In the genomic region with DNA sequence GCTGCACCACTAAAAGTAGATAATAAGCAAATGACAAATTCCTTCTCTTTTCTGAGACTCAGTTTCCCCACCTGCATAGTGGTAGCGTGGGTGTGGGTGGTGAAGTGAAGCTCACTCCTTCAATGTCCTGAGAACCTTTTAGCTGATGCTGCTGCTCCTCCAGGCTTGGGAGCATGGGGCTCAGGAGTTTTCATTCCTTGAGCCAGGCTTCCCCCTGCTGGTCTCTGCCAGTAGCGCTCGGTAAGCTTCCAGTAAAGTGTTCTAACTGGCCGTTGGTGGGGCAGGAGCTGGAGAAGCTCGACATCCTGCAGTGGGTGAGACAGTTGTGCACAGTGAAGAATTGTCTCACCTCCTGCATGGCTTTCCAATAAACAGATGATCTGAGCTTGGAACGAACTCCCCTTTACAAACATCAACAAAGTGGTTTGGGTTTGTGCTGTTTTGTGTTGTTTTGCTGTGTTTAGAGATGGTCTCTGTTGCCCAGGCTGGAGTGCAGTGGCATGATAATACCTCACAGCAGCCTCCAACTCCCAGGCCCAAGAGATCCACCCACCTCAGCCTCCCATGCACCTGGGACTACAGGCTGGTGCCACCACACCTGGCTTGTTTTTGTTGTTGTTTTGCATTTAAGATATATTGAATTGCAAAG, we compare ENCODE assay signal across 8 cellular contexts. TPM values are rescaled to one million over a fixed set of nuclear protein-coding genes. Genes with fewer than 3 reads are reported as not detected.
DNase-seq lines count a peak whose midpoint lies in the region; ATAC-seq and TF ChIP-seq lines count a peak whose summit lies in the region.

No MANE protein-coding gene starts in this region.

- no peak overlapping the region for H3K4me3 Mint-ChIP-seq in natural killer cell treated with Interleukin-12 subunit alpha and Interleukin-12 subunit beta and Interleukin-15 and Interleukin-18, amount 100 ng/mL, for 72 hours

- H3K27me3 ChIP-seq in esophagus muscularis mucosa, result no peaks in the 10 kb centered on the region
- peaks cover 0 to 4% (median 0%) of the 10 kb centered on the region in 3 donors for H3K27me3 ChIP-seq in stomach

- BruUV-seq in OCI-LY7 (replicated peaks; lab: Mats Ljungman, UMichigan), result no TSS peak

- TF ChIP-seq CTCF in OCI-LY7 (conservative IDR thresholded peaks at IDR 0.05; ENCODE audit: low read length) (peak; percentile 87), esophagus muscularis mucosa (IDR thresholded peaks at IDR 0.05) (peak; percentile 78 to 88 (median 80)), stomach (IDR thresholded peaks at IDR 0.05) (peak in 5 of 7 experiments; percentile 68 to 72 (median 71))

- no peak overlapping the region for H3K4me2 ChIP-seq in OCI-LY7 (ENCODE audit: low read length)

- no peak overlapping the region for H2AFZ ChIP-seq in OCI-LY7 (ENCODE audit: low read length)

- H3K27ac Mint-ChIP-seq in natural killer cell treated with Interleukin-12 subunit alpha and Interleukin-12 subunit beta and Interleukin-15 and Interleukin-18, amount 100 ng/mL, for 72 hours, result no peak overlapping the region

- H3K27me3 Mint-ChIP-seq in natural killer cell treated with Interleukin-12 subunit alpha and Interleukin-12 subunit beta and Interleukin-15 and Interleukin-18, amount 100 ng/mL, for 72 hours, result peaks cover 4 to 16% of the 10 kb centered on the region in 2 donors

- peak; percentile 94 for ATAC-seq in GM21515 (IDR thresholded peaks at IDR 0.05; ENCODE audit: unreplicated experiment)
- ATAC-seq in natural killer cell treated with Interleukin-12 subunit alpha and Interleukin-12 subunit beta and Interleukin-15 and Interleukin-18, amount 100 ng/mL, for 72 hours, result peak; percentile 78 to 82

- no peaks in the 10 kb centered on the region for H3K9me3 ChIP-seq in OCI-LY7 (ENCODE audit: low read length)
- H3K9me3 ChIP-seq in esophagus muscularis mucosa, result no peaks in the 10 kb centered on the region
- H3K9me3 ChIP-seq in stomach, result no peaks in the 10 kb centered on the region

- H3K9me3 Mint-ChIP-seq in natural killer cell treated with Interleukin-12 subunit alpha and Interleukin-12 subunit beta and Interleukin-15 and Interleukin-18, amount 100 ng/mL, for 72 hours, result no peaks in the 10 kb centered on the region

- no peaks in the 10 kb centered on the region for H4K20me1 ChIP-seq in OCI-LY7 (ENCODE audit: insufficient read depth, low read length)

- H3K4me1 Mint-ChIP-seq in natural killer cell treated with Interleukin-12 subunit alpha and Interleukin-12 subunit beta and Interleukin-15 and Interleukin-18, amount 100 ng/mL, for 72 hours (ENCODE audit: low read depth in 2 of 2), result no peaks in the 10 kb centered on the region

- 0% methylated on average over 6 of the region's 6 CpGs for WGBS in esophagus muscularis mucosa
- 0 to 3% (median 1%) methylated on average over 3 to 6 of the region's 6 CpGs for WGBS in stomach, 5 donors

- no peaks in the 10 kb centered on the region for H3K79me2 ChIP-seq in OCI-LY7 (ENCODE audit: insufficient read depth, low read depth, low read length)

- H3K9me2 ChIP-seq in OCI-LY7 (ENCODE audit: insufficient read depth, low read length), result no peaks in the 10 kb centered on the region

- CTCF ChIA-PET in OCI-LY7 (lab: Charles Lee; ENCODE audit: unreplicated experiment), result interaction anchor here (0.6 to 2.3 kb wide), 11 partner anchors 9 to 206 kb away, joined by 3 to 10 read pairs (median 4); a partner anchor contains a TSS

- TF ChIP-seq POLR2A in esophagus muscularis mucosa (IDR thresholded peaks at IDR 0.05; ENCODE audit: low read depth), result no peak
- no peak for TF ChIP-seq POLR2A in stomach (IDR thresholded peaks at IDR 0.05)

- H3K36me3 ChIP-seq in OCI-LY7 (ENCODE audit: insufficient read depth, low read length), result no peaks in the 10 kb centered on the region
- H3K36me3 ChIP-seq in esophagus muscularis mucosa, result no peaks in the 10 kb centered on the region
- H3K36me3 ChIP-seq in stomach, result no peaks in the 10 kb centered on the region

- H3K36me3 Mint-ChIP-seq in natural killer cell treated with Interleukin-12 subunit alpha and Interleukin-12 subunit beta and Interleukin-15 and Interleukin-18, amount 100 ng/mL, for 72 hours, result no peaks in the 10 kb centered on the region

- H3K27ac ChIP-seq in OCI-LY7 (ENCODE audit: low read depth, low read length, poor library complexity, severe bottlenecking) (no peak overlapping the region), esophagus muscularis mucosa (replicated peaks in 1 of 4) (no peak overlapping the region), stomach (no peak overlapping the region)

- H3K4me1 ChIP-seq in OCI-LY7 (ENCODE audit: insufficient read depth, low read length, poor library complexity, severe bottlenecking) (no peaks in the 10 kb centered on the region), esophagus muscularis mucosa (no peaks in the 10 kb centered on the region), stomach (peaks cover 0 to 5% (median 0%) of the 10 kb centered on the region in 4 donors)

- H3K4me3 ChIP-seq in OCI-LY7 (ENCODE audit: low read depth, low read length, poor library complexity, severe bottlenecking) (no peak overlapping the region), esophagus muscularis mucosa (no peak overlapping the region), stomach (no peak overlapping the region)

- DNase-seq in DMS53 treated with DMSO at 0.1 percent for 48 hours (lab: John Stamatoyannopoulos, UW; ENCODE audit: unreplicated experiment) (peak; percentile 67), HT1080 (ENCODE audit: low read depth) (peak; percentile 79), OCI-LY7 (ENCODE audit: low spot score) (peak; percentile 73), activated T-cell treated with anti-CD3 and anti-CD28 coated beads for 1 hour (ENCODE audit: low read depth) (peak; percentile 56), esophagus muscularis mucosa (ENCODE audit: extremely low spot score) (no peak), stomach (peak; percentile 74)
- DNase-seq in natural killer cell treated with Interleukin-12 subunit alpha and Interleukin-12 subunit beta and Interleukin-15 and Interleukin-18, amount 100 ng/mL, for 72 hours (ENCODE audit: low spot score), result no peak

- TF ChIP-seq EP300 in esophagus muscularis mucosa (IDR thresholded peaks at IDR 0.05) (no peak), stomach (IDR thresholded peaks at IDR 0.05) (no peak)

- intact Hi-C loops in OCI-LY7 (cut with micrococcal nuclease; ENCODE audit: unreplicated experiment), result loop anchor here (1.0 to 2.0 kb wide), 2 partner anchors 129 to 205 kb away; a partner anchor contains a TSS
- intact Hi-C loops in esophagus muscularis mucosa (cut with DNase I), result loop anchor here (2.0 kb wide), 1 partner anchor 203 kb away; no protein-coding TSS in a partner anchor
- intact Hi-C loops in stomach (cut with DNase I; ENCODE audit: low total_unique reads), result loop anchor here (5.0 kb wide), 1 partner anchor 205 kb away; a partner anchor contains a TSS

- POLR2A ChIA-PET in OCI-LY7 (lab: Charles Lee), result interaction anchor here (0.7 to 2.1 kb wide), 5 partner anchors 10 to 204 kb away, joined by 3 to 7 read pairs (median 3); no protein-coding TSS in a partner anchor

RNA-seq across cellular contexts. Expression of a gene that starts 34.6 kb away (rescaled TPM):
- 955 and 1,238 TPM in 2 replicates for total RNA-seq in HT1080 (2014; rRNA removed; shearing (Covaris generic))
- 969 and 1,116 TPM in 2 replicates for polyA plus RNA-seq in HT1080 (2015; cell fraction: cytosol; rRNA removed)
- polyA plus RNA-seq in HT1080 (2015; cell fraction: nucleus; rRNA removed), result 1,737 and 2,034 TPM in 2 replicates
- total RNA-seq in OCI-LY7 (2014; rRNA removed; shearing (Covaris generic)), result not detected in 2 replicates
- total RNA-seq in OCI-LY7 (2022) (0.89 TPM in 1 of 2 replicates, not detected in the other), esophagus muscularis mucosa (100 to 1,000 TPM; 269 to 875 (median 432) TPM), stomach (1,000 to 10,000 TPM in 1 of 5 donors, 100 to 1,000 TPM in 3, 10 to 100 TPM in 1; 36.2 to 1,348 (median 170) TPM)
- total RNA-seq in natural killer cell treated with Interleukin-12 subunit alpha and Interleukin-12 subunit beta and Interleukin-15 and Interleukin-18, amount 100 ng/mL, for 72 hours, result not detected
- polyA plus RNA-seq in stomach, result 10 to 100 TPM; 80.9 to 87.7 (median 86.7) TPM

Comparison
In these comparisons a context has a peak if more than half of its experiments do, and no peak if none do; other contexts are left out.
1. DNase-seq: peak in DMS53 treated with DMSO at 0.1 percent for 48 hours (single experiment), HT1080 (single experiment), OCI-LY7 (single experiment), activated T-cell treated with anti-CD3 and anti-CD28 coated beads for 1 hour (single experiment) and stomach (single experiment); none in esophagus muscularis mucosa (single experiment) and natural killer cell treated with Interleukin-12 subunit alpha and Interleukin-12 subunit beta and Interleukin-15 and Interleukin-18, amount 100 ng/mL, for 72 hours (single experiment).
2. RNA of a gene that starts 34.6 kb away (total RNA-seq): 955 to 1,238 TPM in HT1080, 269 to 875 TPM in esophagus muscularis mucosa and 36.2 to 1,348 TPM in stomach; 0.89 TPM in OCI-LY7 and not detected in natural killer cell treated with Interleukin-12 subunit alpha and Interleukin-12 subunit beta and Interleukin-15 and Interleukin-18, amount 100 ng/mL, for 72 hours; every median in the first group is over 10 times any median in the second.
3. Peak in every context shown above with its lines, with median percentiles within 50 percentile points of each other: CTCF ChIP-seq.